In the genomic region with DNA sequence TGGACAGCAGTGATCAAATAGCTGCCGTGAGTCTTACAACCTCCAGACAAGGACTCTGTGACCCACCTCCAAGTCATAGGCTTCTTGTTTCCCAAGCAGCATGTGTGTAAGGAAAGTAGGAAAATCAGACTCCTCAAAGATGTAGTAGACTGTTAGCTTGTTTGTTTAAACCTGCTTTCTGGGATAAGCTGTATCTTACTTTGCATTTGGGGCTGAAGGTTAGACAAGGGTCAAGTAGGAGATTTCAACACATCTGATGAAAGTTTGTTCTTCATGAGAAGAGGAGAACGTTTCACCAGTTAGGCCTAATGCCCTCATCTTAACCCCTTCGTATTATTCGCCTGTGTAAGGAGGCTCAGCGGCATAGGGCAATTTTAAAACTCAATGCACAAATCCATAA, we compare ENCODE assay signal across 20 cellular contexts.
A peak's percentile ranks its signal among the peaks of the same experiment; 100 is the strongest.
DNase-seq lines count a peak whose midpoint lies in the region; ATAC-seq and TF ChIP-seq lines count a peak whose summit lies in the region.
"Had no signal": no experiment of that assay in that cellular context is flagged by ENCODE, and none has a peak within 500 bp of the region (broad histone marks: within the 10 kb centered on the region; RNA-seq: fewer than 3 reads in every experiment).

No MANE protein-coding gene starts in this region.

- TF ChIP-seq CTCF in fibroblast of villous mesenchyme (IDR thresholded peaks at IDR 0.05; ENCODE audit: insufficient read depth, low read depth, low read length) (no peak), nephron (IDR thresholded peaks at IDR 0.05; ENCODE audit: unreplicated experiment in 3 of 3) (no peak), upper lobe of right lung (IDR thresholded peaks at IDR 0.05) (no peak)

- H3K27ac Mint-ChIP-seq in nephron = peak overlapping the region in 2 of 3 experiments; percentile 14 to 59
- no peak overlapping the region for H3K27ac Mint-ChIP-seq in activated naive CD4-positive, alpha-beta T cell treated with anti-CD3 and anti-CD28 coated beads, Interleukin-2, amount 10 ng/mL, durations not matched to agents 7 days and 5 days
- H3K27ac Mint-ChIP-seq: B cell; CD4-positive, CD25-positive, alpha-beta regulatory T cell; CD8-positive, alpha-beta memory T cell had no signal

- H3K9me3 Mint-ChIP-seq in nephron = peaks cover 22% of the 10 kb centered on the region
- H3K9me3 Mint-ChIP-seq in activated naive CD4-positive, alpha-beta T cell treated with anti-CD3 and anti-CD28 coated beads, Interleukin-2, amount 10 ng/mL, durations not matched to agents 7 days and 5 days = peaks cover 3% of the 10 kb centered on the region

- peaks cover 16% of the 10 kb centered on the region for H3K36me3 Mint-ChIP-seq in nephron (ENCODE audit: low read depth)
- H3K36me3 Mint-ChIP-seq in activated naive CD4-positive, alpha-beta T cell treated with anti-CD3 and anti-CD28 coated beads, Interleukin-2, amount 10 ng/mL, durations not matched to agents 7 days and 5 days = no peaks in the 10 kb centered on the region
- H3K36me3 Mint-ChIP-seq: CD4-positive, CD25-positive, alpha-beta regulatory T cell had no signal

- H3K27me3 ChIP-seq in adipocyte (replicated peaks; ENCODE audit: control insufficient read depth, insufficient read depth, low read length) (no peaks in the 10 kb centered on the region), upper lobe of right lung (no peaks in the 10 kb centered on the region)
- H3K27me3 ChIP-seq: BLaER1 treated with 17β-estradiol and CSF1 and Interleukin-3, amounts not matched to agents 10 nM and 100 nM had no signal

- H3K36me3 ChIP-seq in adipocyte (ENCODE audit: control insufficient read depth, insufficient read depth, low read length, severe bottlenecking) (no peaks in the 10 kb centered on the region), upper lobe of right lung (no peaks in the 10 kb centered on the region)
- H3K36me3 ChIP-seq: BLaER1 treated with 17β-estradiol and CSF1 and Interleukin-3, amounts not matched to agents 10 nM and 100 nM; HAP-1 had no signal

- H3K27me3 Mint-ChIP-seq in nephron (ENCODE audit: low read depth) = no peaks in the 10 kb centered on the region
- no peaks in the 10 kb centered on the region for H3K27me3 Mint-ChIP-seq in activated naive CD4-positive, alpha-beta T cell treated with anti-CD3 and anti-CD28 coated beads, Interleukin-2, amount 10 ng/mL, durations not matched to agents 7 days and 5 days
- H3K27me3 Mint-ChIP-seq: B cell; CD4-positive, CD25-positive, alpha-beta regulatory T cell had no signal

- no peak overlapping the region for H3K4me3 Mint-ChIP-seq in nephron
- H3K4me3 Mint-ChIP-seq in activated naive CD4-positive, alpha-beta T cell treated with anti-CD3 and anti-CD28 coated beads, Interleukin-2, amount 10 ng/mL, durations not matched to agents 7 days and 5 days = no peak overlapping the region
- H3K4me3 Mint-ChIP-seq: B cell; CD4-positive, CD25-positive, alpha-beta regulatory T cell; CD8-positive, alpha-beta memory T cell had no signal

- ATAC-seq in upper lobe of right lung = peak; percentile 64
- ATAC-seq: GM12878, HepG2 had no signal

- CTCF ChIA-PET in activated naive CD4-positive, alpha-beta T cell treated with anti-CD3 and anti-CD28 coated beads, Interleukin-2, amount 10 ng/mL, durations not matched to agents 7 days and 5 days (lab: Charles Lee) = no interaction called here

- H3K27ac ChIP-seq in upper lobe of right lung = no peak overlapping the region
- H3K27ac ChIP-seq: BLaER1 treated with 17β-estradiol and CSF1 and Interleukin-3, amounts not matched to agents 10 nM and 100 nM; GM23248 had no signal

- H3K4me3 ChIP-seq in adipocyte (ENCODE audit: low read length) = no peak overlapping the region
- no peak overlapping the region for H3K4me3 ChIP-seq in fibroblast of villous mesenchyme (ENCODE audit: low read depth, low read length)
- no peak overlapping the region for H3K4me3 ChIP-seq in upper lobe of right lung
- H3K4me3 ChIP-seq: BLaER1 treated with 17β-estradiol and CSF1 and Interleukin-3, amounts not matched to agents 10 nM and 100 nM; GM12878; GM23248; HAP-1 had no signal

- peaks cover 22% of the 10 kb centered on the region for H3K4me1 Mint-ChIP-seq in nephron
- H3K4me1 Mint-ChIP-seq in activated naive CD4-positive, alpha-beta T cell treated with anti-CD3 and anti-CD28 coated beads, Interleukin-2, amount 10 ng/mL, durations not matched to agents 7 days and 5 days = no peaks in the 10 kb centered on the region
- H3K4me1 Mint-ChIP-seq: B cell; CD4-positive, CD25-positive, alpha-beta regulatory T cell; CD8-positive, alpha-beta memory T cell had no signal

- H3K4me1 ChIP-seq in adipocyte (ENCODE audit: control insufficient read depth, insufficient read depth, low read length) = peaks cover 8% of the 10 kb centered on the region
- no peaks in the 10 kb centered on the region for H3K4me1 ChIP-seq in upper lobe of right lung
- H3K4me1 ChIP-seq: BLaER1 treated with 17β-estradiol and CSF1 and Interleukin-3, amounts not matched to agents 10 nM and 100 nM; HAP-1 had no signal

- DNase-seq in adipocyte (ENCODE audit: low read depth) = peak; percentile 14
- DNase-seq in fibroblast of villous mesenchyme (ENCODE audit: low read depth) = peak; percentile 37
- no peak for DNase-seq in upper lobe of right lung
- DNase-seq in occipital lobe (lab: John Stamatoyannopoulos, UW) = no peak
- DNase-seq in NCI-H1105 (lab: John Stamatoyannopoulos, UW) = no peak
- no peak for DNase-seq in activated naive CD4-positive, alpha-beta T cell treated with anti-CD3 and anti-CD28 coated beads, Interleukin-2, amount 10 ng/mL, durations not matched to agents 7 days and 5 days
- DNase-seq: CD4-positive, CD25-positive, alpha-beta regulatory T cell; CD8-positive, alpha-beta memory T cell; COR-L47; DMS 273 treated with DMSO at 0.1 percent for 48 hours; DMS53; DND-41; EL; GM23248 had no signal

- intact Hi-C loops in upper lobe of right lung (cut with DNase I) = no loop called here

- H3K9me3 ChIP-seq in adipocyte (ENCODE audit: control insufficient read depth, low read length) = peaks cover 12% of the 10 kb centered on the region
- no peaks in the 10 kb centered on the region for H3K9me3 ChIP-seq in upper lobe of right lung
- H3K9me3 ChIP-seq: HAP-1 had no signal

- H3K9ac ChIP-seq in adipocyte (ENCODE audit: low read length) = no peak overlapping the region
- H3K9ac ChIP-seq: BLaER1 treated with 17β-estradiol and CSF1 and Interleukin-3, amounts not matched to agents 10 nM and 100 nM; GM23248 had no signal

Comparison
In these comparisons a context has a peak if more than half of its experiments do, and no peak if none do; other contexts are left out.
1. DNase-seq: peak in adipocyte (single experiment) and fibroblast of villous mesenchyme (single experiment); none in upper lobe of right lung (single experiment), occipital lobe (single experiment), NCI-H1105 (single experiment) and activated naive CD4-positive, alpha-beta T cell treated with anti-CD3 and anti-CD28 coated beads, Interleukin-2, amount 10 ng/mL, durations not matched to agents 7 days and 5 days (single experiment).